8 cellular contexts compared by ENCODE assay signal in the genomic region with DNA sequence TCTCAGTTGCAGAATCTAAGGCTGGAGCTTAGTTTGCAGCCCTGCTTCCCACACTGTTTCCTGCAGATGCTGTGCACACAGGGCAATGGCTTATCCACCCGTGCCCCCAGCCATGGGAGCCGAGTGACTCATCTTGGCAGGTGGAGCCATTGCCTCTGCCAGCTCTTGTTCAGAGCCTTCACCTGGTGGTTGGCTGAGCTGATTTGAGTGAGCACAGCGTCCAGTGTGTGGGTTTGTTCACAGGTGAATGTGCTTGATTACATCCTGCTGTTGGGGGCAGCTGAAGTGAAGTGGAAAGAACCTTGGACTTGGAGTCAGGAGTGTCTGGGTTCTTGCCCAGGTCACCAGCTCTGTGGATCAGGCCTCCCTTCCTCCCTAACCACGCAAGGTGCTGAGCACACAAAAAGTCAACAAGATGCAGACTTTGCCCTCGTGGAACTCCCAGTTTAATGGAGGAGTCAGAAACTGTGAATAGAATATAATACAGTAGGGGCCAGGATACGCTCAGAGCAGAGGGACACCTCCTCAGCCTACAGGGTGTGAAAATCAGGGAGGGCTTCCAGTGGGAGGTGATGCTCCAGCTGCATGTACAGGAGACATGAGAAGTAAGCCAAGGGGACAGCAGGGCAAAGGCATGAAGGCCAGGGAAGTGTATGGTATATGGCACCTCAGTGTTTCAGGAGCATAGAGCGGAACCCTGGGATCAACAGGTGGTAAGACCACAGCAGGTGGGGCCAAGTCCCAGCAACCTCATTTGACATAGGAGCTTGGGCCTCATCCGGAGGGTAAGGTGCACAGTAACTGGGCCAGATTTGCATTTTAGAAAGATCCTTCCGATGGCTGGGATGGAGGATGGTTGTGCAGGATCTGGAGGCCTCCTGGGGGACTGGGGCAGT. TPM values are rescaled to one million over a fixed set of nuclear protein-coding genes. Genes with fewer than 3 reads are reported as not detected.
DNase-seq lines count a peak whose midpoint lies in the region; ATAC-seq and TF ChIP-seq lines count a peak whose summit lies in the region.

No MANE protein-coding gene starts in this region.

- no peak overlapping the region for H3K4me3 ChIP-seq in ovary
- H3K4me3 ChIP-seq in BE2C (ENCODE audit: low read depth, low read length) = no peak overlapping the region

- TF ChIP-seq EP300 in ovary (IDR thresholded peaks at IDR 0.05) = no peak

- no peak for TF ChIP-seq POLR2A in ovary (IDR thresholded peaks at IDR 0.05)

- POLR2A ChIA-PET in RWPE1 (lab: Yijun Ruan, JAX; ENCODE audit: low non-redundant PET) = interaction anchor here (0.6 kb wide), 1 partner anchor 27 kb away, joined by 5 read pairs; no protein-coding TSS in a partner anchor

- H3K9me3 ChIP-seq in ovary (no peaks in the 10 kb centered on the region), BE2C (no peaks in the 10 kb centered on the region)

- 53 to 65% (median 60%) methylated on average over 9 of the region's 9 CpGs for WGBS in ovary, 3 donors

- H3K36me3 ChIP-seq in ovary (no peaks in the 10 kb centered on the region), BE2C (no peaks in the 10 kb centered on the region)

- DNase-seq in ELR (ENCODE audit: low read depth) (peak; percentile 7), RWPE1 (ENCODE audit: low spot score) (peak; percentile 84), foreskin keratinocyte (peak; percentile 46 to 69), ovary (peak in 4 of 5 donors; percentile 51 to 63 (median 62)), BE2C (no peak), LoVo (ENCODE audit: low spot score) (no peak)

- peak; percentile 81 for ATAC-seq in foreskin keratinocyte
- ATAC-seq in HG03439 (IDR thresholded peaks at IDR 0.05; ENCODE audit: unreplicated experiment) = no peak
- ATAC-seq in HG03039 (IDR thresholded peaks at IDR 0.05; ENCODE audit: unreplicated experiment) = no peak

- H3K27ac ChIP-seq in RWPE1 = peak overlapping the region; percentile 94
- H3K27ac ChIP-seq in foreskin keratinocyte = no peak overlapping the region
- peak overlapping the region in 1 of 2 donors; percentile 13 for H3K27ac ChIP-seq in ovary

- H3K27me3 ChIP-seq in foreskin keratinocyte (no peaks in the 10 kb centered on the region), ovary (no peaks in the 10 kb centered on the region), BE2C (no peaks in the 10 kb centered on the region)

- CTCF ChIA-PET in RWPE1 (lab: Yijun Ruan, JAX) = interaction anchor here (0.5 kb wide), 1 partner anchor 41 kb away, joined by 3 read pairs; no protein-coding TSS in a partner anchor

- intact Hi-C loops in ovary (cut with DNase I) = no loop called here

- TF ChIP-seq CTCF in RWPE1 (conservative IDR thresholded peaks at IDR 0.05; ENCODE audit: low read depth) (no peak), foreskin keratinocyte (conservative IDR thresholded peaks at IDR 0.05) (peak; percentile 29), ovary (IDR thresholded peaks at IDR 0.05) (no peak), BE2C (IDR thresholded peaks at IDR 0.05; ENCODE audit: low read depth, low read length) (no peak)

- H3K4me1 ChIP-seq in foreskin keratinocyte (peaks cover 14% of the 10 kb centered on the region), ovary (ENCODE audit: insufficient read depth) (peaks cover 38% of the 10 kb centered on the region), BE2C (no peaks in the 10 kb centered on the region)

RNA-seq across cellular contexts. Expression of a gene that starts 22.8 kb away (rescaled TPM):
- total RNA-seq in foreskin keratinocyte (31.0 and 32.3 TPM in 2 replicates), ovary (10 to 100 TPM; 19.0 to 89.9 (median 26.8) TPM)
- polyA plus RNA-seq in foreskin keratinocyte (32.3 and 34.0 TPM in 2 replicates), ovary (10 to 100 TPM; 16.2 to 22.5 TPM)
- 22.8 TPM for polyA plus RNA-seq in BE2C (2012; ENCODE audit: insufficient read depth, insufficient read length, low read depth)

Comparison
In these comparisons a context has a peak if more than half of its experiments do, and no peak if none do; other contexts are left out.
1. DNase-seq: peak in ELR (single experiment), RWPE1 (single experiment), foreskin keratinocyte (2 of 2) and ovary (4 of 5); none in BE2C (single experiment) and LoVo (single experiment).